Comparison of ENCODE assay signal across 1 cellular context in the genomic region with DNA sequence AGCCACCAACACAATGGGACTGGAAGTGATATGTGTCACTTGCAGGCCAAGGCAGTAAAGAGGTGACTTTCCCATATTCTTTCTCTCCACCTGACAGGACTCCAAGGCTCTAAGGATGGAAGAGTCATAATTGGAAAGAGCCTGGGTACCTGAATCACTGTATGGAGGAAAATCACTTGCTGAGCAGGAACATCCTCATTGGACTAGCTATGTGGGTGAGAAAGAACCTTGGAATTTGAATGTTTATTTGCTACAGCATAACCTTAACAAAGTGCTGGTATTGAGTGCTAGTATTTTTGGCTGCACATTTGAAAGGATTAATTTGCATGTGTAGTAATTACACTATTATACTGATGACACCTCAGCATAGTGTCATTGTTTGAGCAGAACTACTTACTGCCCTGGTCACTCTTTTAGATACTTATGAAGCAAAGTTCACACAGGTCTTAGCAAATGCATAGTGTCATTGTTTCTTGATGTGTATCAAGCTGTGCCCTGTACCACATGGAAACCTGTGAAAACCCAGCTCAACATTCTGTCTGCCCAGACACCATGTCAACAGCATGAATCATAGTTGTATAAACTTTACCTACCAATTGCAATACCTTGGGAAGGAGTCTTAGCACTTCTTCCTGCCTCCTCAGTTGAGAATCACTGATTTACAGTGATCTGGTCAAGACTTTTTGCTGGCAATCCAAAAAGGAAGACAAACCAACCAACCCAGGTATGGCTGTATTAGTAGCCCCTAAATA.
TF ChIP-seq lines count a peak whose summit lies in the region.

No MANE protein-coding gene starts in this region.

TF ChIP-seq in IMR-90, 13 proteins besides CTCF, POLR2A, EP300 and RAD21:
- TF ChIP-seq MAFK (IDR thresholded peaks at IDR 0.05; ENCODE audit: low read depth, low read length) (no peak), MXI1 (IDR thresholded peaks at IDR 0.05; ENCODE audit: borderline replicate concordance, low read depth, low read length) (no peak), BHLHE40 (IDR thresholded peaks at IDR 0.05; ENCODE audit: low read depth, low read length) (no peak), USF2 (IDR thresholded peaks at IDR 0.05; ENCODE audit: low read depth, low read length) (no peak), FOS (IDR thresholded peaks at IDR 0.05; ENCODE audit: low read depth, low read length) (no peak), RFX5 (IDR thresholded peaks at IDR 0.05; ENCODE audit: low read depth, low read length) (no peak), SMC3 (IDR thresholded peaks at IDR 0.05; ENCODE audit: low read depth, low read length) (no peak), MAZ (IDR thresholded peaks at IDR 0.05; ENCODE audit: borderline replicate concordance, low read depth, low read length) (no peak), RCOR1 (IDR thresholded peaks at IDR 0.05; ENCODE audit: insufficient replicate concordance, low read length) (no peak), CHD1 (IDR thresholded peaks at IDR 0.05; ENCODE audit: low read depth, low read length) (no peak), CEBPB (IDR thresholded peaks at IDR 0.05; ENCODE audit: low read depth, low read length) (no peak), NFE2L2 (IDR thresholded peaks at IDR 0.05; ENCODE audit: low read depth, low read length) (no peak)
- TF ChIP-seq, protein P1, sequence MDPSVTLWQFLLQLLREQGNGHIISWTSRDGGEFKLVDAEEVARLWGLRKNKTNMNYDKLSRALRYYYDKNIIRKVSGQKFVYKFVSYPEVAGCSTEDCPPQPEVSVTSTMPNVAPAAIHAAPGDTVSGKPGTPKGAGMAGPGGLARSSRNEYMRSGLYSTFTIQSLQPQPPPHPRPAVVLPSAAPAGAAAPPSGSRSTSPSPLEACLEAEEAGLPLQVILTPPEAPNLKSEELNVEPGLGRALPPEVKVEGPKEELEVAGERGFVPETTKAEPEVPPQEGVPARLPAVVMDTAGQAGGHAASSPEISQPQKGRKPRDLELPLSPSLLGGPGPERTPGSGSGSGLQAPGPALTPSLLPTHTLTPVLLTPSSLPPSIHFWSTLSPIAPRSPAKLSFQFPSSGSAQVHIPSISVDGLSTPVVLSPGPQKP (IDR thresholded peaks at IDR 0.05; ENCODE audit: borderline replicate concordance, low read depth, low read length) = no peak
TF ChIP-seq in IMR-90: peak in this region for 0.
